Comparison of ENCODE assay signal across 8 cellular contexts in the genomic region with DNA sequence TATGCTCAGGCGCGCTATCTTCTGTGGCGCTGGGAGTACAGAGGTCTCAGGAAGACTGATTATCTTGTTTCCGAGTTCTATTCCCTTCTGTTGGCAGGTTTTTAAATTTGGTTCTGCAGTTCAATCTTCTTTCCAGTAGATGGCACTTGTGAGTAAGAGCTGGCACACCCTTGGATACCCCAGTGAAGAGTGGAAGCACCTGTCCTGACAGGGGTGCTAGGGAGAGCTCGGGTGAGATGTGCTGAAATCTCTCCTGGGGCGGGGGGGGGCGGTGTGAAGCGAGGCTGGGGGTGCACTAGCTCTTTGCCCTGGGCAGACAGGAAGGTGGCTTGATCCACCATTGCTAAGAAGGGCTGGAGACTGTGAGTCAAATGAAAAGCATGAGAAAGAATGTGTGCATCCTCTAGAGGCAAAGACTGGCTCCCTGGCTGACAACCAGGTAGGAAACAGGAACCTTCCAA.
A peak's percentile ranks its signal among the peaks of the same experiment; 100 is the strongest.
DNase-seq lines count a peak whose midpoint lies in the region; ATAC-seq and TF ChIP-seq lines count a peak whose summit lies in the region.

No MANE protein-coding gene starts in this region.

- no peaks in the 10 kb centered on the region for H3K9me3 Mint-ChIP-seq in stimulated activated memory B cell treated with anti-CD40 and anti-IgM and Interleukin-4, amounts not matched to agents 10 μg/mL and 1 μg/mL and 100 μg/mL, for 72 hours

- H3K27ac Mint-ChIP-seq in stimulated activated memory B cell treated with anti-CD40 and anti-IgM and Interleukin-4, amounts not matched to agents 10 μg/mL and 1 μg/mL and 100 μg/mL, for 72 hours = no peak overlapping the region

- H3K27me3 ChIP-seq in WERI-Rb-1 (ENCODE audit: insufficient read depth, low read depth, severe bottlenecking) = no peaks in the 10 kb centered on the region
- no peaks in the 10 kb centered on the region for H3K27me3 ChIP-seq in iPS DF 6.9 (ENCODE audit: control insufficient read depth, insufficient read depth, low read length)

- no peaks in the 10 kb centered on the region for H3K27me3 Mint-ChIP-seq in stimulated activated memory B cell treated with anti-CD40 and anti-IgM and Interleukin-4, amounts not matched to agents 10 μg/mL and 1 μg/mL and 100 μg/mL, for 72 hours

- H3K36me3 ChIP-seq in WERI-Rb-1 = no peaks in the 10 kb centered on the region
- H3K36me3 ChIP-seq in iPS DF 6.9 (ENCODE audit: control insufficient read depth, insufficient read depth, low read length) = no peaks in the 10 kb centered on the region

- no peaks in the 10 kb centered on the region for H3K4me1 ChIP-seq in iPS DF 6.9 (ENCODE audit: control insufficient read depth, insufficient read depth, low read length)

- H3K9me3 ChIP-seq in WERI-Rb-1 (ENCODE audit: severe bottlenecking) = no peaks in the 10 kb centered on the region
- no peaks in the 10 kb centered on the region for H3K9me3 ChIP-seq in iPS DF 6.9 (ENCODE audit: control insufficient read depth, insufficient read depth, low read length)

- H3K4me1 Mint-ChIP-seq in stimulated activated memory B cell treated with anti-CD40 and anti-IgM and Interleukin-4, amounts not matched to agents 10 μg/mL and 1 μg/mL and 100 μg/mL, for 72 hours = no peaks in the 10 kb centered on the region

- H3K4me3 Mint-ChIP-seq in stimulated activated memory B cell treated with anti-CD40 and anti-IgM and Interleukin-4, amounts not matched to agents 10 μg/mL and 1 μg/mL and 100 μg/mL, for 72 hours = no peak overlapping the region

- H3K36me3 Mint-ChIP-seq in stimulated activated memory B cell treated with anti-CD40 and anti-IgM and Interleukin-4, amounts not matched to agents 10 μg/mL and 1 μg/mL and 100 μg/mL, for 72 hours = no peaks in the 10 kb centered on the region

- H3K27ac ChIP-seq in C4-2B (peak overlapping the region; percentile 38), WERI-Rb-1 (no peak overlapping the region), iPS DF 6.9 (ENCODE audit: low read length) (no peak overlapping the region)

- H3K4me3 ChIP-seq in WERI-Rb-1 (ENCODE audit: low read depth, low read length) (no peak overlapping the region), iPS DF 6.9 (ENCODE audit: low read length) (no peak overlapping the region)

- no CpG with 5 or more reads among the region's 8 CpGs for WGBS in iPS DF 6.9 (ENCODE audit: insufficient coverage, insufficient read length)

- peak; percentile 34 for DNase-seq in NCI-H146 (lab: John Stamatoyannopoulos, UW)
- DNase-seq in WERI-Rb-1 = peak; percentile 45
- DNase-seq in iPS DF 6.9 (ENCODE audit: low read depth, low spot score) = peak; percentile 54
- DNase-seq in amygdala (lab: John Stamatoyannopoulos, UW) = no peak

- peak; percentile 94 for ATAC-seq in GM18868 (IDR thresholded peaks at IDR 0.05; ENCODE audit: unreplicated experiment)
- ATAC-seq in HG02943 (IDR thresholded peaks at IDR 0.05; ENCODE audit: low read depth, unreplicated experiment) = peak; percentile 90
- peak; percentile 27 for ATAC-seq in stimulated activated memory B cell treated with anti-CD40 and anti-IgM and Interleukin-4, amounts not matched to agents 10 μg/mL and 1 μg/mL and 100 μg/mL, for 72 hours

- TF ChIP-seq CTCF in C4-2B (conservative IDR thresholded peaks at IDR 0.05) = peak; percentile 82
- TF ChIP-seq CTCF in WERI-Rb-1 (IDR thresholded peaks at IDR 0.05; ENCODE audit: low read depth, low read length) = peak; percentile 72; the same call in 1 of the 2 replicates

Comparison
In these comparisons a context has a peak if more than half of its experiments do, and no peak if none do; other contexts are left out.
1. ATAC-seq: peak in every context shown above with its lines; median percentile 94 in GM18868; 90 in HG02943; 27 in stimulated activated memory B cell treated with anti-CD40 and anti-IgM and Interleukin-4, amounts not matched to agents 10 μg/mL and 1 μg/mL and 100 μg/mL, for 72 hours.
2. DNase-seq: peak in NCI-H146 (single experiment), WERI-Rb-1 (single experiment) and iPS DF 6.9 (single experiment); none in amygdala (0 of 56).